Comparison of ENCODE assay signal across 1 cellular context in genomic region chr20:35741892-35742740, GRCh38.
TF ChIP-seq lines count a peak whose summit lies in the region.

Gene RBM39 (minus strand): TSS chr20:35742260. CDS start chr20:35740874, 1,386 bp downstream.

TF ChIP-seq in HepG2, 621 proteins besides CTCF, POLR2A, EP300 and RAD21 (continued from another document and continues in another):
- TF ChIP-seq, protein P1, sequence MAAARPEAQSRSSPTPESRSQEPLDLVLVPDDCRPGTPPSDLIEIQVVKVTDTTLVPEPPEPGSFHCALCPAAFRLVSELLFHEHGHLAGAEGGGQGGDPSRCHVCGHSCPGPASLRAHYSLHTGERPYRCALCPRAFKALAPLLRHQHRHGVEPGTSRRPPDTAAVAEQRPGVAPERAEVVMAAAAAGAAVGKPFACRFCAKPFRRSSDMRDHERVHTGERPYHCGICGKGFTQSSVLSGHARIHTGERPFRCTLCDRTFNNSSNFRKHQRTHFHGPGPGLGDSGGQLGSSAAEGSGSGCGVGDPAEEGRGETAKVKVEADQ (CRISPR knock-in tag; IDR thresholded peaks at IDR 0.05; ENCODE audit: borderline replicate concordance): peak; percentile 99
- peak; percentile 84 for TF ChIP-seq HNF1A (IDR thresholded peaks at IDR 0.05; ENCODE audit: low read depth)
- peak; percentile 95 for TF ChIP-seq HNF1A (CRISPR knock-in tag; IDR thresholded peaks at IDR 0.05; ENCODE audit: borderline replicate concordance)
- peak; percentile 99; the same call in 1 of the 2 replicates for TF ChIP-seq ZNF546 (CRISPR knock-in tag; conservative IDR thresholded peaks at IDR 0.05)
- TF ChIP-seq MED8 (CRISPR knock-in tag; IDR thresholded peaks at IDR 0.05; ENCODE audit: insufficient replicate concordance): peak; percentile 98
- TF ChIP-seq ZNF792 (CRISPR knock-in tag; IDR thresholded peaks at IDR 0.05): peak; percentile 98
- TF ChIP-seq BORCS8-MEF2B (CRISPR knock-in tag; IDR thresholded peaks at IDR 0.05): peak; percentile 96
- TF ChIP-seq ZZZ3 (CRISPR knock-in tag; IDR thresholded peaks at IDR 0.05; ENCODE audit: borderline replicate concordance): peak; percentile 100
- peak; percentile 98 for TF ChIP-seq ZBTB38 (CRISPR knock-in tag; IDR thresholded peaks at IDR 0.05)
- no peak for TF ChIP-seq PCBP2 (optimal IDR thresholded peaks at IDR 0.05; ENCODE audit: low read depth, low read length, poor library complexity, severe bottlenecking)
- peak; percentile 77 for TF ChIP-seq ZNF670 (CRISPR knock-in tag; IDR thresholded peaks at IDR 0.05; ENCODE audit: borderline replicate concordance)
- peak; percentile 61 for TF ChIP-seq ZNF354B (CRISPR knock-in tag; IDR thresholded peaks at IDR 0.05)
- TF ChIP-seq, protein P2, sequence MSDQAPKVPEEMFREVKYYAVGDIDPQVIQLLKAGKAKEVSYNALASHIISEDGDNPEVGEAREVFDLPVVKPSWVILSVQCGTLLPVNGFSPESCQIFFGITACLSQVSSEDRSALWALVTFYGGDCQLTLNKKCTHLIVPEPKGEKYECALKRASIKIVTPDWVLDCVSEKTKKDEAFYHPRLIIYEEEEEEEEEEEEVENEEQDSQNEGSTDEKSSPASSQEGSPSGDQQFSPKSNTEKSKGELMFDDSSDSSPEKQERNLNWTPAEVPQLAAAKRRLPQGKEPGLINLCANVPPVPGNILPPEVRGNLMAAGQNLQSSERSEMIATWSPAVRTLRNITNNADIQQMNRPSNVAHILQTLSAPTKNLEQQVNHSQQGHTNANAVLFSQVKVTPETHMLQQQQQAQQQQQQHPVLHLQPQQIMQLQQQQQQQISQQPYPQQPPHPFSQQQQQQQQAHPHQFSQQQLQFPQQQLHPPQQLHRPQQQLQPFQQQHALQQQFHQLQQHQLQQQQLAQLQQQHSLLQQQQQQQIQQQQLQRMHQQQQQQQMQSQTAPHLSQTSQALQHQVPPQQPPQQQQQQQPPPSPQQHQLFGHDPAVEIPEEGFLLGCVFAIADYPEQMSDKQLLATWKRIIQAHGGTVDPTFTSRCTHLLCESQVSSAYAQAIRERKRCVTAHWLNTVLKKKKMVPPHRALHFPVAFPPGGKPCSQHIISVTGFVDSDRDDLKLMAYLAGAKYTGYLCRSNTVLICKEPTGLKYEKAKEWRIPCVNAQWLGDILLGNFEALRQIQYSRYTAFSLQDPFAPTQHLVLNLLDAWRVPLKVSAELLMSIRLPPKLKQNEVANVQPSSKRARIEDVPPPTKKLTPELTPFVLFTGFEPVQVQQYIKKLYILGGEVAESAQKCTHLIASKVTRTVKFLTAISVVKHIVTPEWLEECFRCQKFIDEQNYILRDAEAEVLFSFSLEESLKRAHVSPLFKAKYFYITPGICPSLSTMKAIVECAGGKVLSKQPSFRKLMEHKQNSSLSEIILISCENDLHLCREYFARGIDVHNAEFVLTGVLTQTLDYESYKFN (CRISPR knock-in tag; conservative IDR thresholded peaks at IDR 0.05): peak; percentile 90
- TF ChIP-seq MIER2 (CRISPR knock-in tag; IDR thresholded peaks at IDR 0.05): peak; percentile 77
- peak; percentile 36; the same call in 1 of the 2 replicates for TF ChIP-seq DNMT3B (CRISPR knock-in tag; conservative IDR thresholded peaks at IDR 0.05)
- TF ChIP-seq ZBTB8A (CRISPR knock-in tag; IDR thresholded peaks at IDR 0.05; ENCODE audit: borderline replicate concordance, low read depth): peak; percentile 92
- TF ChIP-seq, protein P3, sequence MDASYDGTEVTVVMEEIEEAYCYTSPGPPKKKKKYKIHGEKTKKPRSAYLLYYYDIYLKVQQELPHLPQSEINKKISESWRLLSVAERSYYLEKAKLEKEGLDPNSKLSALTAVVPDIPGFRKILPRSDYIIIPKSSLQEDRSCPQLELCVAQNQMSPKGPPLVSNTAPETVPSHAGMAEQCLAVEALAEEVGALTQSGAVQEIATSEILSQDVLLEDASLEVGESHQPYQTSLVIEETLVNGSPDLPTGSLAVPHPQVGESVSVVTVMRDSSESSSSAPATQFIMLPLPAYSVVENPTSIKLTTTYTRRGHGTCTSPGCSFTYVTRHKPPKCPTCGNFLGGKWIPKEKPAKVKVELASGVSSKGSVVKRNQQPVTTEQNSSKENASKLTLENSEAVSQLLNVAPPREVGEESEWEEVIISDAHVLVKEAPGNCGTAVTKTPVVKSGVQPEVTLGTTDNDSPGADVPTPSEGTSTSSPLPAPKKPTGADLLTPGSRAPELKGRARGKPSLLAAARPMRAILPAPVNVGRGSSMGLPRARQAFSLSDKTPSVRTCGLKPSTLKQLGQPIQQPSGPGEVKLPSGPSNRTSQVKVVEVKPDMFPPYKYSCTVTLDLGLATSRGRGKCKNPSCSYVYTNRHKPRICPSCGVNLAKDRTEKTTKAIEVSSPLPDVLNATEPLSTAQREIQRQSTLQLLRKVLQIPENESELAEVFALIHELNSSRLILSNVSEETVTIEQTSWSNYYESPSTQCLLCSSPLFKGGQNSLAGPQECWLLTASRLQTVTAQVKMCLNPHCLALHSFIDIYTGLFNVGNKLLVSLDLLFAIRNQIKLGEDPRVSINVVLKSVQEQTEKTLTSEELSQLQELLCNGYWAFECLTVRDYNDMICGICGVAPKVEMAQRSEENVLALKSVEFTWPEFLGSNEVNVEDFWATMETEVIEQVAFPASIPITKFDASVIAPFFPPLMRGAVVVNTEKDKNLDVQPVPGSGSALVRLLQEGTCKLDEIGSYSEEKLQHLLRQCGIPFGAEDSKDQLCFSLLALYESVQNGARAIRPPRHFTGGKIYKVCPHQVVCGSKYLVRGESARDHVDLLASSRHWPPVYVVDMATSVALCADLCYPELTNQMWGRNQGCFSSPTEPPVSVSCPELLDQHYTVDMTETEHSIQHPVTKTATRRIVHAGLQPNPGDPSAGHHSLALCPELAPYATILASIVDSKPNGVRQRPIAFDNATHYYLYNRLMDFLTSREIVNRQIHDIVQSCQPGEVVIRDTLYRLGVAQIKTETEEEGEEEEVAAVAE (CRISPR knock-in tag; IDR thresholded peaks at IDR 0.05; ENCODE audit: borderline replicate concordance): peak; percentile 97
- TF ChIP-seq SNAI1 (CRISPR knock-in tag; IDR thresholded peaks at IDR 0.05; ENCODE audit: borderline replicate concordance): no peak
- TF ChIP-seq ZNF253 (CRISPR knock-in tag; IDR thresholded peaks at IDR 0.05; ENCODE audit: borderline replicate concordance): peak; percentile 81
- TF ChIP-seq GZF1 (CRISPR knock-in tag; IDR thresholded peaks at IDR 0.05): peak; percentile 87; the same call in 1 of the 2 replicates
- no peak for TF ChIP-seq RELA (CRISPR knock-in tag; IDR thresholded peaks at IDR 0.05)
- TF ChIP-seq SKIL (CRISPR knock-in tag; IDR thresholded peaks at IDR 0.05; ENCODE audit: borderline replicate concordance): no peak
- TF ChIP-seq XRCC5 (optimal IDR thresholded peaks at IDR 0.05; ENCODE audit: low read length): peak; percentile 99
- TF ChIP-seq ZFP36L2 (CRISPR knock-in tag; IDR thresholded peaks at IDR 0.05): peak; percentile 88
- TF ChIP-seq ZNF207 (IDR thresholded peaks at IDR 0.05; ENCODE audit: borderline replicate concordance): peak; percentile 25; the same call in 1 of the 2 replicates
- peak; percentile 84; the same call in 1 of the 2 replicates for TF ChIP-seq ZNF230 (CRISPR knock-in tag; IDR thresholded peaks at IDR 0.05)
- peak; percentile 17; the same call in 1 of the 2 replicates for TF ChIP-seq ZFP62 (CRISPR knock-in tag; IDR thresholded peaks at IDR 0.05)
- peak; percentile 78 for TF ChIP-seq ZBTB7A (CRISPR knock-in tag; IDR thresholded peaks at IDR 0.05)
- peak; percentile 98 for TF ChIP-seq ZNF737 (CRISPR knock-in tag; IDR thresholded peaks at IDR 0.05; ENCODE audit: borderline replicate concordance)
- TF ChIP-seq, protein P4, sequence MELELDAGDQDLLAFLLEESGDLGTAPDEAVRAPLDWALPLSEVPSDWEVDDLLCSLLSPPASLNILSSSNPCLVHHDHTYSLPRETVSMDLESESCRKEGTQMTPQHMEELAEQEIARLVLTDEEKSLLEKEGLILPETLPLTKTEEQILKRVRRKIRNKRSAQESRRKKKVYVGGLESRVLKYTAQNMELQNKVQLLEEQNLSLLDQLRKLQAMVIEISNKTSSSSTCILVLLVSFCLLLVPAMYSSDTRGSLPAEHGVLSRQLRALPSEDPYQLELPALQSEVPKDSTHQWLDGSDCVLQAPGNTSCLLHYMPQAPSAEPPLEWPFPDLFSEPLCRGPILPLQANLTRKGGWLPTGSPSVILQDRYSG (CRISPR knock-in tag; IDR thresholded peaks at IDR 0.05): peak; percentile 38
- no peak for TF ChIP-seq TCF12 (IDR thresholded peaks at IDR 0.05)
- TF ChIP-seq TCF12 (CRISPR knock-in tag; IDR thresholded peaks at IDR 0.05): no peak; the same call in 1 of the 2 replicates
- peak; percentile 83; the same call in 1 of the 2 replicates for TF ChIP-seq KDM5A (IDR thresholded peaks at IDR 0.05; ENCODE audit: borderline replicate concordance, low read length)
- TF ChIP-seq, protein P5, sequence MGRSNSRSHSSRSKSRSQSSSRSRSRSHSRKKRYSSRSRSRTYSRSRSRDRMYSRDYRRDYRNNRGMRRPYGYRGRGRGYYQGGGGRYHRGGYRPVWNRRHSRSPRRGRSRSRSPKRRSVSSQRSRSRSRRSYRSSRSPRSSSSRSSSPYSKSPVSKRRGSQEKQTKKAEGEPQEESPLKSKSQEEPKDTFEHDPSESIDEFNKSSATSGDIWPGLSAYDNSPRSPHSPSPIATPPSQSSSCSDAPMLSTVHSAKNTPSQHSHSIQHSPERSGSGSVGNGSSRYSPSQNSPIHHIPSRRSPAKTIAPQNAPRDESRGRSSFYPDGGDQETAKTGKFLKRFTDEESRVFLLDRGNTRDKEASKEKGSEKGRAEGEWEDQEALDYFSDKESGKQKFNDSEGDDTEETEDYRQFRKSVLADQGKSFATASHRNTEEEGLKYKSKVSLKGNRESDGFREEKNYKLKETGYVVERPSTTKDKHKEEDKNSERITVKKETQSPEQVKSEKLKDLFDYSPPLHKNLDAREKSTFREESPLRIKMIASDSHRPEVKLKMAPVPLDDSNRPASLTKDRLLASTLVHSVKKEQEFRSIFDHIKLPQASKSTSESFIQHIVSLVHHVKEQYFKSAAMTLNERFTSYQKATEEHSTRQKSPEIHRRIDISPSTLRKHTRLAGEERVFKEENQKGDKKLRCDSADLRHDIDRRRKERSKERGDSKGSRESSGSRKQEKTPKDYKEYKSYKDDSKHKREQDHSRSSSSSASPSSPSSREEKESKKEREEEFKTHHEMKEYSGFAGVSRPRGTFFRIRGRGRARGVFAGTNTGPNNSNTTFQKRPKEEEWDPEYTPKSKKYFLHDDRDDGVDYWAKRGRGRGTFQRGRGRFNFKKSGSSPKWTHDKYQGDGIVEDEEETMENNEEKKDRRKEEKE (IDR thresholded peaks at IDR 0.05): no peak
- peak; percentile 99 for TF ChIP-seq FOXK1 (CRISPR knock-in tag; IDR thresholded peaks at IDR 0.05; ENCODE audit: borderline replicate concordance, low read depth)
- no peak; the same call in 1 of the 2 replicates for TF ChIP-seq CC2D1A (CRISPR knock-in tag; IDR thresholded peaks at IDR 0.05)
- TF ChIP-seq GPN1 (CRISPR knock-in tag; IDR thresholded peaks at IDR 0.05; ENCODE audit: borderline replicate concordance): peak; percentile 85; the same call in 1 of the 2 replicates
- no peak; a peak in 2 of 4 replicates for TF ChIP-seq NR2F1 (CRISPR knock-in tag; IDR thresholded peaks at IDR 0.05)
- TF ChIP-seq SP1 (IDR thresholded peaks at IDR 0.05): peak; percentile 100
- TF ChIP-seq SP1 (CRISPR knock-in tag; IDR thresholded peaks at IDR 0.05): peak; percentile 85
